In genomic region chr16:88130016-88130415, GRCh38 we compare ENCODE assay signal across 23 cellular contexts.
"Had no signal": no experiment of that assay in that cellular context is flagged by ENCODE, and none has a peak within 500 bp of the region (broad histone marks: within the 10 kb centered on the region; RNA-seq: fewer than 3 reads in every experiment).

No MANE protein-coding gene starts in this region.

- ATAC-seq: foreskin keratinocyte, gastroesophageal sphincter, heart left ventricle, left cardiac atrium, left lung, left ventricle myocardium superior had no signal

- H3K36me3 Mint-ChIP-seq: immature natural killer cell, memory B cell had no signal

- H3K4me1 ChIP-seq: foreskin keratinocyte, gastroesophageal sphincter, heart left ventricle, left lung had no signal

- H3K4me1 Mint-ChIP-seq: immature natural killer cell, memory B cell had no signal

- H3K4me3 ChIP-seq: coronary artery, dorsolateral prefrontal cortex, esophagus muscularis mucosa, gastroesophageal sphincter, heart left ventricle, hepatocyte, left lung, lung had no signal

- H3K27ac Mint-ChIP-seq: immature natural killer cell, memory B cell had no signal

- H3K36me3 ChIP-seq: esophagus muscularis mucosa, gastroesophageal sphincter, heart left ventricle, left lung had no signal

- H3K27ac ChIP-seq: coronary artery, dorsolateral prefrontal cortex, esophagus muscularis mucosa, foreskin keratinocyte, gastroesophageal sphincter, heart left ventricle, hepatocyte, left lung had no signal

- DNase-seq: dermis blood vessel endothelial cell; dorsolateral prefrontal cortex; effector CD4-positive, alpha-beta T cell; effector memory CD4-positive, alpha-beta T cell; foreskin keratinocyte; heart left ventricle; immature natural killer cell; islet precursor cell; left cardiac atrium; left ventricle myocardium superior; mammary epithelial cell; mesendoderm; midbrain had no signal

- H3K27me3 ChIP-seq: dorsolateral prefrontal cortex, esophagus muscularis mucosa, foreskin keratinocyte, heart left ventricle, hepatocyte had no signal

- H3K9me3 Mint-ChIP-seq: immature natural killer cell, memory B cell had no signal

- H3K9me3 ChIP-seq: esophagus muscularis mucosa, gastroesophageal sphincter, heart left ventricle, left lung had no signal

- H3K4me3 Mint-ChIP-seq: immature natural killer cell, memory B cell had no signal

- FAIRE-seq: colon, endothelial cell of umbilical vein, frontal cortex had no signal
